13 cellular contexts compared by ENCODE assay signal in the genomic region with DNA sequence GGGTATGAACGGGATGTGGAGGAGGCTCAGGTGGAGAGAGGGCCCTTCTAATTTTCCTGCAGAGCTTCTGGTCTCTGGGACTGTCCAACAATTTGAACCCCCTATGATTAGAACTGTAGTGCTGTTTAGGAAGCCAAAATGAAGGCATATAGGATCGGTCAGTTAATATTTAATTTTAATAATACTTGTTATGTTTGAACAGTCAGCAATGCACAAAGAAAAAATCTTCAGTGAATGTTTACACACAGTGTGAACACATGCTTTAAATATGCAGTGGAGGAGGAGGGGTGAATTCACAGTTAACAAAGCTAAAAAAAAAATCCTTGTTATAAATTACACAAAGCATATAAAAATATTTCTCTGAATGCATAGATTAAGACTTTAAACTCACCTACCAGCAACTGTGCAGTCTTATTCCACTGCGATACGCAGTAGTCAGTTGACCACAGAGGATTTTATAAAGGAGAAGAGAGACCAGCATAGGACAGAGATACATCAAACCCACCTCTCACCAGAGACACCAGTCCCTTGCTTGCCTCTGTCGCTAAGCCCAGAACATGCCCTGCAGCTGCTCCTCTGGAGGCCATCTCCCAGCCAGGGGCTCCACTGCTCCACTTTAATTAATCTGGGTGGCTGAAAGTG. TPM values are rescaled to one million over a fixed set of nuclear protein-coding genes. Genes with fewer than 3 reads are reported as not detected.
A peak's percentile ranks its signal among the peaks of the same experiment; 100 is the strongest.
DNase-seq lines count a peak whose midpoint lies in the region; ATAC-seq and TF ChIP-seq lines count a peak whose summit lies in the region.
"Had no signal": no experiment of that assay in that cellular context is flagged by ENCODE, and none has a peak within 500 bp of the region (broad histone marks: within the 10 kb centered on the region; RNA-seq: fewer than 3 reads in every experiment).

No MANE protein-coding gene starts in this region.

- H3K4me1 ChIP-seq in mammary epithelial cell (ENCODE audit: insufficient read depth, low read length) (peaks cover 17% of the 10 kb centered on the region), right lobe of liver (peaks cover 2 to 64% (median 37%) of the 10 kb centered on the region in 4 donors), mesendoderm (ENCODE audit: control insufficient read depth, low read depth, low read length) (no peaks in the 10 kb centered on the region)

- no peak overlapping the region for H2AFZ ChIP-seq in mammary epithelial cell (ENCODE audit: low read depth, low read length)

- peak overlapping the region; percentile 66 for H3K4me3 Mint-ChIP-seq in type B pancreatic cell
- H3K4me3 Mint-ChIP-seq: activated naive CD8-positive, alpha-beta T cell treated with anti-CD3 and anti-CD28 coated beads, Interleukin-2, amount 10 ng/mL, durations not matched to agents 7 days and 5 days; endodermal cell had no signal

- no peak overlapping the region for H3K4me2 ChIP-seq in mammary epithelial cell (ENCODE audit: insufficient read depth, low read depth, low read length)
- no peak overlapping the region for H3K4me2 ChIP-seq in mesendoderm (ENCODE audit: low read length)

- no peaks in the 10 kb centered on the region for H3K9me3 Mint-ChIP-seq in type B pancreatic cell
- H3K9me3 Mint-ChIP-seq: activated naive CD8-positive, alpha-beta T cell treated with anti-CD3 and anti-CD28 coated beads, Interleukin-2, amount 10 ng/mL, durations not matched to agents 7 days and 5 days; endodermal cell had no signal

- CTCF ChIA-PET in mammary epithelial cell (lab: Charles Lee; ENCODE audit: low non-redundant PET), result no interaction called here

- H3K23ac ChIP-seq in mesendoderm (ENCODE audit: low read length), result no peak overlapping the region

- TSS peak; percentile 24 for BruUV-seq in mammary epithelial cell (replicated peaks; lab: Mats Ljungman, UMichigan)

- H3K9me3 ChIP-seq in mammary epithelial cell (replicated peaks; ENCODE audit: insufficient read depth, low read length) (no peaks in the 10 kb centered on the region), right lobe of liver (no peaks in the 10 kb centered on the region)

- TF ChIP-seq POLR2A in right lobe of liver (IDR thresholded peaks at IDR 0.05), result no peak

- no peak overlapping the region for H3K4me3 ChIP-seq in mammary epithelial cell (replicated peaks in 1 of 3; ENCODE audit: insufficient read depth in 1 of 3, low read depth in 2 of 3, low read length in 3 of 3)
- no peak overlapping the region for H3K4me3 ChIP-seq in right lobe of liver
- no peak overlapping the region for H3K4me3 ChIP-seq in mesendoderm (ENCODE audit: low read length)

- intact Hi-C loops in mammary epithelial cell (cut with micrococcal nuclease), result no loop called here
- intact Hi-C loops in right lobe of liver (cut with DNase I), result loop anchor here in 1 of 2 donors (5.0 kb wide), 1 partner anchor 141 kb away; no protein-coding TSS in a partner anchor

- H3K9ac ChIP-seq in mammary epithelial cell (ENCODE audit: insufficient read depth, low read length), result no peak overlapping the region
- no peak overlapping the region for H3K9ac ChIP-seq in mesendoderm (ENCODE audit: low read length)

- H3K27me3 Mint-ChIP-seq in type B pancreatic cell, result no peaks in the 10 kb centered on the region
- H3K27me3 Mint-ChIP-seq: activated naive CD8-positive, alpha-beta T cell treated with anti-CD3 and anti-CD28 coated beads, Interleukin-2, amount 10 ng/mL, durations not matched to agents 7 days and 5 days had no signal

- H3K4me1 Mint-ChIP-seq in type B pancreatic cell (ENCODE audit: unreplicated experiment), result peaks cover 52% of the 10 kb centered on the region

- H3K27ac Mint-ChIP-seq in type B pancreatic cell, result peak overlapping the region; percentile 88
- H3K27ac Mint-ChIP-seq: activated naive CD8-positive, alpha-beta T cell treated with anti-CD3 and anti-CD28 coated beads, Interleukin-2, amount 10 ng/mL, durations not matched to agents 7 days and 5 days; endodermal cell had no signal

- peaks cover 9% of the 10 kb centered on the region for H3K79me2 ChIP-seq in mammary epithelial cell (ENCODE audit: insufficient read depth, low read length)
- no peaks in the 10 kb centered on the region for H3K79me2 ChIP-seq in mesendoderm (ENCODE audit: control insufficient read depth, insufficient read depth, low read length)

- no peak overlapping the region for H2AK5ac ChIP-seq in mesendoderm (ENCODE audit: low read length)

- WGBS in mammary epithelial cell (ENCODE audit: low coverage, missing lambda C conversion rate), result 98% methylated on average over 5 of the region's 5 CpGs
- WGBS in right lobe of liver (ENCODE audit: insufficient coverage, low coverage, low lambda C conversion rate, missing lambda C conversion rate), result 32% methylated on average over 4 of the region's 5 CpGs
- WGBS in mesendoderm (ENCODE audit: extremely low coverage, insufficient coverage, low lambda C conversion rate), result no CpG with 5 or more reads among the region's 5 CpGs

- H3K4ac ChIP-seq in mesendoderm (ENCODE audit: low read depth, low read length), result no peak overlapping the region

- no peak overlapping the region for H3K18ac ChIP-seq in mesendoderm (ENCODE audit: low read length)

- H3K56ac ChIP-seq in mesendoderm (ENCODE audit: low read length), result no peak overlapping the region

- no peaks in the 10 kb centered on the region for H3K79me1 ChIP-seq in mesendoderm (ENCODE audit: low read length)

- peaks cover 7% of the 10 kb centered on the region for H3K36me3 Mint-ChIP-seq in type B pancreatic cell

- H4K5ac ChIP-seq in mesendoderm (ENCODE audit: low read length), result no peak overlapping the region

- H2BK5ac ChIP-seq in mesendoderm (ENCODE audit: low read length), result no peak overlapping the region

- no peak overlapping the region for H4K8ac ChIP-seq in mesendoderm (ENCODE audit: low read depth, low read length)

- H2BK120ac ChIP-seq in mesendoderm (ENCODE audit: low read depth, low read length), result no peak overlapping the region

- in situ Hi-C loops in mammary epithelial cell (cut with MboI; ENCODE audit: low sequenced_read_pairs in 2 of 2), result loop anchor here (10.0 kb wide), 3 partner anchors 58 to 208 kb away; partner anchors contain the start of genes SPATA20 (in 2 of the 2) and ABCC3 (in 1 of the 2)

- no peaks in the 10 kb centered on the region for H4K20me1 ChIP-seq in mammary epithelial cell (ENCODE audit: insufficient read depth, low read length)

- dilution Hi-C loops in mammary epithelial cell (cut with HindIII; ENCODE audit: low sequenced_read_pairs), result no loop called here

- TF ChIP-seq CTCF in mammary epithelial cell (conservative IDR thresholded peaks at IDR 0.05 in 1 of 2, IDR thresholded peaks at IDR 0.05 in 1 of 2; ENCODE audit: extremely low read depth in 1 of 2, insufficient read depth in 1 of 2, low read depth in 1 of 2, low read length in 2 of 2) (no peak), right lobe of liver (IDR thresholded peaks at IDR 0.05) (no peak), type B pancreatic cell (conservative IDR thresholded peaks at IDR 0.05) (no peak)

- peak in 2 of 4 donors; percentile 26 to 44 for ATAC-seq in right lobe of liver
- ATAC-seq in HG03139 (IDR thresholded peaks at IDR 0.05; ENCODE audit: unreplicated experiment), result no peak

- H3K27ac ChIP-seq in mammary epithelial cell (ENCODE audit: insufficient read depth, low read depth, low read length), result no peak overlapping the region
- peak overlapping the region in 2 of 3 donors; percentile 10 to 51 for H3K27ac ChIP-seq in right lobe of liver
- H3K27ac ChIP-seq in mesendoderm (ENCODE audit: low read depth, low read length), result no peak overlapping the region

- H3K36me3 ChIP-seq in mammary epithelial cell (ENCODE audit: insufficient read depth, low read length), result peaks cover 28% of the 10 kb centered on the region
- peaks cover 0 to 30% (median 13%) of the 10 kb centered on the region in 4 donors for H3K36me3 ChIP-seq in right lobe of liver
- H3K36me3 ChIP-seq in mesendoderm (ENCODE audit: control insufficient read depth, insufficient read depth, low read length), result peaks cover 14% of the 10 kb centered on the region

- H3K27me3 ChIP-seq in mammary epithelial cell (ENCODE audit: insufficient read depth, low read length) (no peaks in the 10 kb centered on the region), right lobe of liver (no peaks in the 10 kb centered on the region), mesendoderm (ENCODE audit: insufficient read depth, low read length, poor library complexity) (no peaks in the 10 kb centered on the region)

- peak; percentile 78 for DNase-seq in LoVo (ENCODE audit: low spot score)
- no peak for DNase-seq in mammary epithelial cell
- no peak for DNase-seq in right lobe of liver
- no peak for DNase-seq in type B pancreatic cell (ENCODE audit: extremely low spot score, unreplicated experiment)
- no peak for DNase-seq in activated CD4-positive, alpha-beta T cell treated with anti-CD3 and anti-CD28 coated beads, Interleukin-2, amount 50 U/mL, for 1 hour
- DNase-seq in mesendoderm, result no peak
- DNase-seq: activated naive CD8-positive, alpha-beta T cell treated with anti-CD3 and anti-CD28 coated beads, Interleukin-2, amount 10 ng/mL, durations not matched to agents 7 days and 5 days; COR-L47; endodermal cell; H7; NCI-H2081; stimulated activated CD8-positive, alpha-beta memory T cell treated with anti-CD3 and anti-CD28 coated beads, Interleukin-4, amount 100 ng/mL, for 48 hours had no signal

- no peak overlapping the region for H2BK15ac ChIP-seq in mesendoderm (replicated peaks; ENCODE audit: low read depth)

RNA-seq across cellular contexts. Expression of gene ANKRD40, which starts 14.6 kb away (rescaled TPM):
- total RNA-seq in mammary epithelial cell (10 to 100 TPM; 36.3 to 38.5 TPM), right lobe of liver (10 to 100 TPM; 13.9 to 17.4 (median 15.1) TPM), type B pancreatic cell (ENCODE audit: low replicate concordance) (21.0 and 38.4 TPM in 2 replicates)
- 28.3 TPM for polyA plus RNA-seq in mammary epithelial cell
- 30.4 TPM for polyA minus RNA-seq in mammary epithelial cell
- 41.9 TPM for polyA plus RNA-seq in mesendoderm (2013, experiment 1 of 2)
- 41.9 TPM for polyA plus RNA-seq in mesendoderm (2013, experiment 2 of 2)

RNA-seq across cellular contexts. Expression of gene LUC7L3, which starts 26.2 kb away (rescaled TPM):
- 10 to 100 TPM; 13.5 to 83.9 TPM for total RNA-seq in mammary epithelial cell
- polyA plus RNA-seq in mammary epithelial cell, result 54.1 TPM
- 21.9 TPM for polyA minus RNA-seq in mammary epithelial cell
- 10 to 100 TPM; 15.4 to 50.5 (median 31.0) TPM for total RNA-seq in right lobe of liver
- 83.4 and 157 TPM in 2 replicates for total RNA-seq in type B pancreatic cell (ENCODE audit: low replicate concordance)
- 185 TPM for polyA plus RNA-seq in mesendoderm (2013, experiment 1 of 2)
- polyA plus RNA-seq in mesendoderm (2013, experiment 2 of 2), result 187 TPM

RNA-seq across cellular contexts. Expression of gene ABCC3, which starts 58.5 kb away (rescaled TPM):
- total RNA-seq in mammary epithelial cell (100 to 1,000 TPM in 1 of 2 donors, 10 to 100 TPM in 1; 80.7 to 113 TPM), right lobe of liver (100 to 1,000 TPM; 146 to 286 (median 178) TPM), type B pancreatic cell (ENCODE audit: low replicate concordance) (10.6 and 13.3 TPM in 2 replicates)
- 49.6 TPM for polyA plus RNA-seq in mammary epithelial cell
- polyA minus RNA-seq in mammary epithelial cell, result 62.4 TPM
- polyA plus RNA-seq in mesendoderm (2013, experiment 1 of 2), result 0.13 TPM
- polyA plus RNA-seq in mesendoderm (2013, experiment 2 of 2), result 0.15 TPM

Comparison
In these comparisons a context has a peak if more than half of its experiments do, and no peak if none do; other contexts are left out.
1. H3K27ac ChIP-seq: peak in right lobe of liver (2 of 3); none in mammary epithelial cell (single experiment) and mesendoderm (single experiment).